23 cellular contexts compared by ENCODE assay signal in genomic region chr2:6760132-6760531, GRCh38.
"Had no signal": no experiment of that assay in that cellular context is flagged by ENCODE, and none has a peak within 500 bp of the region (broad histone marks: within the 10 kb centered on the region; RNA-seq: fewer than 3 reads in every experiment).

No MANE protein-coding gene starts in this region.

- FAIRE-seq: TTC549 had no signal

- H3K4me3 ChIP-seq: ascending aorta, SJCRH30, SK-N-MC had no signal

- H3K4me1 ChIP-seq: ascending aorta, SJCRH30 had no signal

- H3K27ac ChIP-seq: ascending aorta, SJCRH30, SK-N-MC had no signal

- H3K27me3 ChIP-seq: ascending aorta had no signal

- H3K36me3 ChIP-seq: ascending aorta, SJCRH30 had no signal

- H3K9me3 ChIP-seq: ascending aorta, SJCRH30 had no signal

- ATAC-seq: activated CD8-positive, alpha-beta T cell treated with anti-CD3 and anti-CD28 coated beads for 36 hours; Panc1 had no signal

- DNase-seq: activated CD4-positive, alpha-beta T cell treated with anti-CD3 and anti-CD28 coated beads, Interleukin-2, amount 10 ng/mL, durations not matched to agents 24 days and 14 days; activated CD4-positive, alpha-beta T cell treated with anti-CD3 and anti-CD28 coated beads, Interleukin-2, amount 50 U/mL, for 4 hours; activated CD8-positive, alpha-beta T cell treated with anti-CD3 and anti-CD28 coated beads for 36 hours; activated gamma-delta T cell; activated naive CD4-positive, alpha-beta T cell treated with Interleukin-2 at 50 U/mL for 16 hours; activated naive CD8-positive, alpha-beta T cell treated with anti-CD3 and anti-CD28 coated beads, Interleukin-2, amount 10 ng/mL, durations not matched to agents 7 days and 5 days; activated T-cell treated with anti-CD3 and anti-CD28 coated beads, Interleukin-2, amount 50 U/mL, for 1 hour; amygdala; Karpas-422; KBM-7; NCI-H1105 treated with DMSO at 0.1 percent for 48 hours; NCI-H1436; NCI-H1694; NCI-H1930; NCI-H2081 treated with DMSO at 0.1 percent for 48 hours; NCI-H345; NCI-H524 treated with DMSO at 0.1 percent for 48 hours; SHP77; SJCRH30 had no signal
